ENCODE assay signal across 8 cellular contexts in the genomic region with DNA sequence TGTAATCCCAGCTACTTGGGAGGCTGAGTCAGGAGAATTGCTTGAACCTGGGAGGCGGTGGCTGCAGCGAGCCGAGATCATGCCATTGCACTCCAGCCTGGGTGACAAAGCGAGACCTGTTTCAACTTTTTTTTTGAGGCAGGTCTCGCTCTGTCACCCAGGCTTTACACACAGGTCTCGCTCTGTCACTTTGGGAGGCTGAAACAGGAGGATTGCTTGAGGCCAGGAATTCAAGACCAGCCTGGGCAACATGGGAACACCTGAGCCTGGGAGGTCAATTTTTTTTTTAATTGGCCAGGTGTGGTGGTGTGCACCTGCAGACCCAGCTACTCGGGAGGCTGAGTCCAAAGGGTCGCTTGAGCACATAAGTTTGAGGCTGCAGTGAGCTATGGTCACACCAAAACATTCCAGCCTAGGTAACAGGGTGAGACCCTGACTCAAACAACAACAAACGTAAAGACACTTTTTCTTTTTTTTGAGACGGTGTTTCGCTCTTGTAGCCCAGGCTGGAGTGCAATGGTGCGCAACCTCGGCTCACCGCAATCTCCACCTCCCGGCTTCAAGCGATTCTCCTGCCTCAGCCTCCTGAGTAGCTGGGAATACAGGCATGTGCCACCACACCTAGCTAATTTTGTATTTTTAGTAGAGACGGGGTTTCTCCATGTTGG. TPM values are rescaled to one million over a fixed set of nuclear protein-coding genes. Genes with fewer than 3 reads are reported as not detected.
DNase-seq lines count a peak whose midpoint lies in the region; ATAC-seq, FAIRE-seq and TF ChIP-seq lines count a peak whose summit lies in the region.
"Not testable (repeated sequence)": the region's sequence is repeated elsewhere in the genome, so short reads cannot be mapped to it uniquely, and the experiment has no call there.

No MANE protein-coding gene starts in this region.

- not testable (repeated sequence) for H3K9me2 ChIP-seq in hepatocyte (replicated peaks; ENCODE audit: insufficient read depth)

- intact Hi-C loops in transverse colon (cut with DNase I; ENCODE audit: low total_unique reads), result loop anchor here (5.0 kb wide), 1 partner anchor 1150 kb away; no protein-coding TSS in a partner anchor

- H3K9me3 ChIP-seq in RWPE2 (ENCODE audit: severe bottlenecking); hepatocyte (ENCODE audit: low read depth); transverse colon: not testable (repeated sequence)

- ATAC-seq in RWPE2 (ENCODE audit: low read depth); activated T-cell treated with anti-CD3 and anti-CD28 coated beads, Interleukin-2, amount 50 U/mL, for 4 hours: not testable (repeated sequence)

- H3K4me1 Mint-ChIP-seq in IgD-negative memory B cell, result peaks cover 5 to 16% (median 15%) of the 10 kb centered on the region in 3 donors
- peaks cover 34% of the 10 kb centered on the region for H3K4me1 Mint-ChIP-seq in activated T-cell treated with anti-CD3 and anti-CD28 coated beads, Interleukin-2, amount 50 U/mL, for 4 hours (ENCODE audit: low read depth)
- H3K4me1 Mint-ChIP-seq in nephron, result peaks cover 16% of the 10 kb centered on the region

- not testable (repeated sequence) for TF ChIP-seq EP300 in transverse colon (IDR thresholded peaks at IDR 0.05; ENCODE audit: low read depth)

- peak overlapping the region; percentile 88 to 100 (median 97) for H3K4me3 Mint-ChIP-seq in IgD-negative memory B cell
- peak overlapping the region; percentile 99 for H3K4me3 Mint-ChIP-seq in activated T-cell treated with anti-CD3 and anti-CD28 coated beads, Interleukin-2, amount 50 U/mL, for 4 hours
- H3K4me3 Mint-ChIP-seq in nephron, result peak overlapping the region; percentile 82 to 98 (median 96)

- in situ Hi-C loops in Caki2 (cut with HindIII; ENCODE audit: low pct_unique_long_range_greater_than_20kb, low sequenced_read_pairs); transverse colon (cut with MboI; ENCODE audit: low pct_ligation_motif_present in 1 of 4, low pct_unique_long_range_greater_than_20kb in 1 of 4, low sequenced_read_pairs in 3 of 4): not testable (repeated sequence)

- peak overlapping the region; percentile 76 for H3K4me3 ChIP-seq in RWPE2 (ENCODE audit: severe bottlenecking)
- H3K4me3 ChIP-seq in bronchial epithelial cell (ENCODE audit: low read depth, low read length), result peak overlapping the region; percentile 99
- H3K4me3 ChIP-seq in hepatocyte, result peak overlapping the region; percentile 74
- peak overlapping the region in 3 of 4 donors; percentile 63 to 90 (median 67) for H3K4me3 ChIP-seq in transverse colon

- WGBS in hepatocyte (ENCODE audit: low lambda C conversion rate, missing lambda C conversion rate), result 92% methylated on average over 17 of the region's 17 CpGs
- WGBS in transverse colon (ENCODE audit: low coverage in 1 of 2), 2 donors, result 84 to 88% methylated on average over 1 to 17 of the region's 17 CpGs

- not testable (repeated sequence) for H3K4me1 ChIP-seq in RWPE2 (ENCODE audit: insufficient read depth, poor library complexity, severe bottlenecking); hepatocyte (ENCODE audit: insufficient read depth)
- H3K4me1 ChIP-seq in transverse colon, result peaks cover 9 to 35% (median 26%) of the 10 kb centered on the region in 4 donors

- H3K79me2 ChIP-seq in hepatocyte, result peaks cover 68% of the 10 kb centered on the region

- H3K4me2 ChIP-seq in hepatocyte, result peak overlapping the region; percentile 94

- peaks cover 34% of the 10 kb centered on the region for H4K20me1 ChIP-seq in hepatocyte (ENCODE audit: insufficient read depth, poor library complexity, severe bottlenecking)

- H3K27me3 ChIP-seq in RWPE2 (ENCODE audit: insufficient read depth, poor library complexity, severe bottlenecking); bronchial epithelial cell (ENCODE audit: control insufficient read depth, insufficient read depth, low read length); hepatocyte; transverse colon: not testable (repeated sequence)

- not testable (repeated sequence) for FAIRE-seq in bronchial epithelial cell (lab: Jason Lieb, UNC)

- peak; percentile 32 for DNase-seq in Caki2 (ENCODE audit: low read depth)
- DNase-seq in RWPE2 (ENCODE audit: low spot score); activated T-cell treated with anti-CD3 and anti-CD28 coated beads, Interleukin-2, amount 50 U/mL, for 4 hours; bronchial epithelial cell (ENCODE audit: low read depth); hepatocyte (ENCODE audit: low spot score); transverse colon: not testable (repeated sequence)

- peak overlapping the region; percentile 46 for H2AFZ ChIP-seq in hepatocyte

- not testable (repeated sequence) for H3K9me3 Mint-ChIP-seq in IgD-negative memory B cell; activated T-cell treated with anti-CD3 and anti-CD28 coated beads, Interleukin-2, amount 50 U/mL, for 4 hours; nephron

- H3K27ac ChIP-seq in RWPE2 (ENCODE audit: poor library complexity, severe bottlenecking) (peak overlapping the region; percentile 67), hepatocyte (peak overlapping the region; percentile 98), transverse colon (peak overlapping the region; percentile 91 to 98 (median 96))

- not testable (repeated sequence) for TF ChIP-seq POLR2A in transverse colon (IDR thresholded peaks at IDR 0.05)

- not testable (repeated sequence) for TF ChIP-seq CTCF in RWPE2 (IDR thresholded peaks at IDR 0.05; ENCODE audit: poor library complexity, severe bottlenecking); bronchial epithelial cell (IDR thresholded peaks at IDR 0.05; ENCODE audit: insufficient read depth, low read length, severe bottlenecking); hepatocyte (IDR thresholded peaks at IDR 0.05; ENCODE audit: poor library complexity); nephron (IDR thresholded peaks at IDR 0.05; ENCODE audit: unreplicated experiment in 3 of 3); transverse colon (IDR thresholded peaks at IDR 0.05)

- not testable (repeated sequence) for H3K36me3 Mint-ChIP-seq in IgD-negative memory B cell
- H3K36me3 Mint-ChIP-seq in activated T-cell treated with anti-CD3 and anti-CD28 coated beads, Interleukin-2, amount 50 U/mL, for 4 hours (ENCODE audit: insufficient read depth), result peaks cover 20% of the 10 kb centered on the region
- peaks cover 16% of the 10 kb centered on the region for H3K36me3 Mint-ChIP-seq in nephron (ENCODE audit: low read depth)

- not testable (repeated sequence) for H3K27me3 Mint-ChIP-seq in IgD-negative memory B cell; activated T-cell treated with anti-CD3 and anti-CD28 coated beads, Interleukin-2, amount 50 U/mL, for 4 hours (ENCODE audit: low read depth); nephron (ENCODE audit: low read depth)

- H3K36me3 ChIP-seq in RWPE2 (ENCODE audit: low read depth) (peaks cover 53% of the 10 kb centered on the region), bronchial epithelial cell (ENCODE audit: control insufficient read depth, insufficient read depth, low read length) (peaks cover 15% of the 10 kb centered on the region)
- not testable (repeated sequence) for H3K36me3 ChIP-seq in hepatocyte (replicated peaks; ENCODE audit: insufficient read depth, low read depth); transverse colon

- peak overlapping the region; percentile 82 to 99 (median 90) for H3K27ac Mint-ChIP-seq in IgD-negative memory B cell
- H3K27ac Mint-ChIP-seq in nephron, result not testable (repeated sequence)

RNA-seq across cellular contexts. Expression of gene AARS1, which starts 1.9 kb away (rescaled TPM):
- total RNA-seq in Caki2 (2014; rRNA removed; shearing (Covaris generic); ENCODE audit: low replicate concordance), result 163 and 170 TPM in 2 replicates
- polyA plus RNA-seq in IgD-negative memory B cell, result 37.6 TPM
- total RNA-seq in activated T-cell treated with anti-CD3 and anti-CD28 coated beads, Interleukin-2, amount 50 U/mL, for 4 hours, result 100 to 1,000 TPM; 130 to 168 (median 139) TPM
- total RNA-seq in bronchial epithelial cell, result 338 and 446 TPM in 2 replicates
- total RNA-seq in hepatocyte, result 73.8 and 78.6 TPM in 2 replicates
- polyA plus RNA-seq in hepatocyte, result 71.2 and 79.5 TPM in 2 replicates
- total RNA-seq in transverse colon, result 10 to 100 TPM; 38.5 to 77.5 (median 54.6) TPM

RNA-seq across cellular contexts. Expression of gene DDX19B, which starts 11.5 kb away (rescaled TPM):
- total RNA-seq in Caki2 (2014; rRNA removed; shearing (Covaris generic); ENCODE audit: low replicate concordance), result 58.0 and 68.1 TPM in 2 replicates
- polyA plus RNA-seq in IgD-negative memory B cell (53.8 TPM), hepatocyte (33.8 and 38.7 TPM in 2 replicates)
- 10 to 100 TPM; 19.7 to 24.4 (median 21.8) TPM for total RNA-seq in activated T-cell treated with anti-CD3 and anti-CD28 coated beads, Interleukin-2, amount 50 U/mL, for 4 hours
- total RNA-seq in bronchial epithelial cell (31.6 and 41.3 TPM in 2 replicates), hepatocyte (26.6 and 31.6 TPM in 2 replicates), transverse colon (10 to 100 TPM; 10.5 to 33.7 (median 22.6) TPM)

RNA-seq across cellular contexts. Expression of gene EXOSC6, which starts 35.7 kb away (rescaled TPM):
- 21.8 and 25.4 TPM in 2 replicates for total RNA-seq in Caki2 (2014; rRNA removed; shearing (Covaris generic); ENCODE audit: low replicate concordance)
- 4.8 TPM for polyA plus RNA-seq in IgD-negative memory B cell
- 10 to 100 TPM; 50.9 to 52.4 (median 52.2) TPM for total RNA-seq in activated T-cell treated with anti-CD3 and anti-CD28 coated beads, Interleukin-2, amount 50 U/mL, for 4 hours
- total RNA-seq in bronchial epithelial cell, result 31.3 and 54.0 TPM in 2 replicates
- total RNA-seq in hepatocyte, result 24.7 and 28.7 TPM in 2 replicates
- 20.8 and 21.4 TPM in 2 replicates for polyA plus RNA-seq in hepatocyte
- 10 to 100 TPM; 11.9 to 28.4 (median 21.9) TPM for total RNA-seq in transverse colon

RNA-seq across cellular contexts. Expression of gene DDX19A, which starts 59.3 kb away (rescaled TPM):
- 22.2 and 29.9 TPM in 2 replicates for total RNA-seq in Caki2 (2014; rRNA removed; shearing (Covaris generic); ENCODE audit: low replicate concordance)
- polyA plus RNA-seq in IgD-negative memory B cell (38.2 TPM), hepatocyte (39.1 and 45.1 TPM in 2 replicates)
- 10 to 100 TPM; 77.5 to 86.6 (median 78.7) TPM for total RNA-seq in activated T-cell treated with anti-CD3 and anti-CD28 coated beads, Interleukin-2, amount 50 U/mL, for 4 hours
- total RNA-seq in bronchial epithelial cell (21.3 and 27.9 TPM in 2 replicates), hepatocyte (49.5 and 55.7 TPM in 2 replicates), transverse colon (100 to 1,000 TPM in 1 of 4 donors, 10 to 100 TPM in 3; 14.9 to 102 (median 19.8) TPM)
